In the genomic region with DNA sequence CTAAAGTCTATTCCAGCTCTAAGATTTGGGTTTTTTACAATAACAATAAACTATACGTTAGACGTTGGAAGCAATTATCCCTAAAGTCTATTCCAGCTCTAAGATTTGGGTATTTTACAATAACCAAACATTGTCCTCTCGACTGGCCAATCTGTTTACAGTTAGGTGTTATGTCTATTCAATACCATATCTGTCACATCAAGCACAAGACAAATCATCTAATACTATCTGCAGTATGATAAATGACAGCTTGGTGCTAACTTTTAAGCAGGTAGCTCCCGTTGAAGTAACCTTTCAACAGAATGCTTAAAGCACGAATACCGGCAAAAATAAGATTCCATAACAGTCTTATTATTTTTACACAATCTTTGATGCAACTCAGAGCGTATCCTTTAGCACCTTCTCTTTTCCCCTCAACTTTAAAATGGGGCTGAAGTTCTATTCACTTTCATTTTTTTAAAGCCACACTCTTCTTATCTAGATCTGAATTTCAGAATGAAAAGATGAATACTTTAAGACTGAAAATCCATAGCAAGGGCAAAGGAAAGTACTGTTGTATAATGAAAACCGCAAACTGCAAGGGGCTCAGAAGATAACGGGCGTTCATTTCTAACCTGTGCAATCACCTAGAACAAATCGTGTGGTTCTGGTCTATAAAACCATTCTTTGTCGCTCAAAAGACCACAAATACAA, we compare ENCODE assay signal across 8 cellular contexts. TPM values are rescaled to one million over a fixed set of nuclear protein-coding genes. Genes with fewer than 3 reads are reported as not detected.
A peak's percentile ranks its signal among the peaks of the same experiment; 100 is the strongest.
DNase-seq lines count a peak whose midpoint lies in the region; ATAC-seq and TF ChIP-seq lines count a peak whose summit lies in the region.

No MANE protein-coding gene starts in this region.

- WGBS in iPS DF 6.9 (ENCODE audit: insufficient coverage, insufficient read length), result no CpG with 5 or more reads among the region's 12 CpGs

- H3K27me3 ChIP-seq in iPS DF 6.9 (ENCODE audit: control insufficient read depth, insufficient read depth, low read length) (no peaks in the 10 kb centered on the region), subcutaneous abdominal adipose tissue (ENCODE audit: control insufficient read depth in 5 of 5, insufficient read depth in 4 of 5, low read length in 5 of 5) (no peaks in the 10 kb centered on the region)

- H3K36me3 ChIP-seq in iPS DF 6.9 (ENCODE audit: control insufficient read depth, insufficient read depth, low read length) (no peaks in the 10 kb centered on the region), subcutaneous abdominal adipose tissue (ENCODE audit: control insufficient read depth in 5 of 5, insufficient read depth in 5 of 5, low read length in 5 of 5) (no peaks in the 10 kb centered on the region)

- H3K4me1 ChIP-seq in iPS DF 6.9 (ENCODE audit: control insufficient read depth, insufficient read depth, low read length), result no peaks in the 10 kb centered on the region
- peaks cover 0 to 39% (median 26%) of the 10 kb centered on the region in 5 donors for H3K4me1 ChIP-seq in subcutaneous abdominal adipose tissue (ENCODE audit: control insufficient read depth in 5 of 5, insufficient read depth in 5 of 5, low read length in 5 of 5)

- POLR2A ChIA-PET in activated CD4-positive, alpha-beta T cell treated with anti-CD3 and anti-CD28 coated beads, Interleukin-2, amount 10 ng/mL, durations not matched to agents 7 days and 5 days (lab: Charles Lee), result interaction anchor here (0.6 to 1.3 kb wide), 3 partner anchors 39 to 98 kb away, joined by 3 to 4 read pairs (median 3); partner anchors contain the start of gene PURB
- POLR2A ChIA-PET in activated B cell treated with CpG ODN at 0.5 μM for 24 hours (lab: Charles Lee), result interaction anchor here (0.7 to 4.8 kb wide), 31 partner anchors 10 to 646 kb away, joined by 3 to 44 read pairs (median 5); partner anchors contain the start of genes CCM2, DDX56, NUDCD3 and OGDH

- CTCF ChIA-PET in activated CD4-positive, alpha-beta T cell treated with anti-CD3 and anti-CD28 coated beads, Interleukin-2, amount 10 ng/mL, durations not matched to agents 7 days and 5 days (lab: Charles Lee), result interaction anchor here (0.6 to 4.1 kb wide), 29 partner anchors 8 to 277 kb away, joined by 3 to 14 read pairs (median 4); partner anchors contain the start of genes DDX56, PURB and TBRG4
- CTCF ChIA-PET in activated B cell treated with CpG ODN at 0.5 μM for 24 hours (lab: Charles Lee), result interaction anchor here (0.6 to 2.6 kb wide), 19 partner anchors 10 to 289 kb away, joined by 3 to 17 read pairs (median 4); partner anchors contain the start of gene OGDH

- ATAC-seq in activated B cell treated with CpG ODN at 0.5 μM for 24 hours (ENCODE audit: low read depth), result no peak
- ATAC-seq in HG02678 (IDR thresholded peaks at IDR 0.05; ENCODE audit: unreplicated experiment), result no peak

- peak overlapping the region; percentile 83 to 95 (median 85) for H3K9ac ChIP-seq in subcutaneous abdominal adipose tissue (ENCODE audit: low read length in 5 of 5)

- H3K9me3 Mint-ChIP-seq in activated CD4-positive, alpha-beta T cell treated with anti-CD3 and anti-CD28 coated beads, Interleukin-2, amount 10 ng/mL, durations not matched to agents 7 days and 5 days, result no peaks in the 10 kb centered on the region
- H3K9me3 Mint-ChIP-seq in activated B cell treated with CpG ODN at 0.5 μM for 24 hours, result no peaks in the 10 kb centered on the region

- DNase-seq in activated CD4-positive, alpha-beta T cell treated with anti-CD3 and anti-CD28 coated beads, Interleukin-2, amount 10 ng/mL, durations not matched to agents 7 days and 5 days, result no peak
- DNase-seq in activated CD4-positive, alpha-beta T cell treated with anti-CD3 and anti-CD28 coated beads, Interleukin-2, amount 50 U/mL, for 4 hours, result no peak
- DNase-seq in activated B cell treated with CpG ODN at 0.5 μM for 24 hours (no peak), iPS DF 6.9 (ENCODE audit: low read depth, low spot score) (no peak), mucosa of gallbladder (ENCODE audit: low spot score) (no peak), NCI-H2196 (lab: John Stamatoyannopoulos, UW; ENCODE audit: unreplicated experiment) (no peak)

- H3K4me1 Mint-ChIP-seq in activated CD4-positive, alpha-beta T cell treated with anti-CD3 and anti-CD28 coated beads, Interleukin-2, amount 10 ng/mL, durations not matched to agents 7 days and 5 days, result peaks cover 43% of the 10 kb centered on the region
- H3K4me1 Mint-ChIP-seq in activated B cell treated with CpG ODN at 0.5 μM for 24 hours, result peaks cover 33% of the 10 kb centered on the region

- no peak for TF ChIP-seq CTCF in activated B cell treated with CpG ODN at 0.5 μM for 24 hours (IDR thresholded peaks at IDR 0.05)

- H3K36me3 Mint-ChIP-seq in activated CD4-positive, alpha-beta T cell treated with anti-CD3 and anti-CD28 coated beads, Interleukin-2, amount 10 ng/mL, durations not matched to agents 7 days and 5 days (ENCODE audit: low read depth), result peaks cover 28% of the 10 kb centered on the region
- H3K36me3 Mint-ChIP-seq in activated B cell treated with CpG ODN at 0.5 μM for 24 hours (ENCODE audit: low read depth), result peaks cover 22% of the 10 kb centered on the region

- H3K4me3 ChIP-seq in iPS DF 6.9 (ENCODE audit: low read length) (peak overlapping the region; percentile 97; the same call in 1 of the 2 replicates), subcutaneous abdominal adipose tissue (ENCODE audit: low read depth in 1 of 5, low read length in 5 of 5) (peak overlapping the region; percentile 75 to 93 (median 77))

- intact Hi-C loops in activated B cell treated with CpG ODN at 0.5 μM for 24 hours (cut with micrococcal nuclease), result loop anchor here (1.0 to 5.0 kb wide), 5 partner anchors 145 to 1265 kb away; partner anchors contain the start of genes POLD2 and STK17A

- peak overlapping the region; percentile 91 for H3K4me3 Mint-ChIP-seq in activated CD4-positive, alpha-beta T cell treated with anti-CD3 and anti-CD28 coated beads, Interleukin-2, amount 10 ng/mL, durations not matched to agents 7 days and 5 days
- peak overlapping the region; percentile 96 for H3K4me3 Mint-ChIP-seq in activated B cell treated with CpG ODN at 0.5 μM for 24 hours

- peak overlapping the region; percentile 99 for H3K27ac Mint-ChIP-seq in activated CD4-positive, alpha-beta T cell treated with anti-CD3 and anti-CD28 coated beads, Interleukin-2, amount 10 ng/mL, durations not matched to agents 7 days and 5 days
- H3K27ac Mint-ChIP-seq in activated B cell treated with CpG ODN at 0.5 μM for 24 hours, result peak overlapping the region; percentile 97

- H3K27ac ChIP-seq in iPS DF 6.9 (ENCODE audit: low read length), result no peak overlapping the region
- peak overlapping the region; percentile 94 for H3K27ac ChIP-seq in subcutaneous abdominal adipose tissue (ENCODE audit: low read depth, low read length)

- H3K9me3 ChIP-seq in iPS DF 6.9 (ENCODE audit: control insufficient read depth, insufficient read depth, low read length) (no peaks in the 10 kb centered on the region), subcutaneous abdominal adipose tissue (ENCODE audit: control insufficient read depth in 5 of 5, low read length in 5 of 5) (no peaks in the 10 kb centered on the region)

- H3K27me3 Mint-ChIP-seq in activated CD4-positive, alpha-beta T cell treated with anti-CD3 and anti-CD28 coated beads, Interleukin-2, amount 10 ng/mL, durations not matched to agents 7 days and 5 days, result no peaks in the 10 kb centered on the region
- no peaks in the 10 kb centered on the region for H3K27me3 Mint-ChIP-seq in activated B cell treated with CpG ODN at 0.5 μM for 24 hours

RNA-seq across cellular contexts. Expression of gene H2AZ2, which starts 0.9 kb away (rescaled TPM):
- total RNA-seq in activated CD4-positive, alpha-beta T cell treated with anti-CD3 and anti-CD28 coated beads, Interleukin-2, amount 10 ng/mL, durations not matched to agents 7 days and 5 days, result 100 to 1,000 TPM; 327 to 404 TPM
- 111 and 115 TPM in 2 replicates for total RNA-seq in activated B cell treated with CpG ODN at 0.5 μM for 24 hours
- 157 TPM for total RNA-seq in mucosa of gallbladder

RNA-seq across cellular contexts. Expression of gene PURB, which starts 38.4 kb away (rescaled TPM):
- total RNA-seq in activated CD4-positive, alpha-beta T cell treated with anti-CD3 and anti-CD28 coated beads, Interleukin-2, amount 10 ng/mL, durations not matched to agents 7 days and 5 days, result 10 to 100 TPM; 22.9 to 24.1 TPM
- total RNA-seq in activated B cell treated with CpG ODN at 0.5 μM for 24 hours (21.3 and 23.8 TPM in 2 replicates), mucosa of gallbladder (21.9 TPM)

RNA-seq across cellular contexts. Expression of gene PPIA, which starts 50.5 kb away (rescaled TPM):
- total RNA-seq in activated CD4-positive, alpha-beta T cell treated with anti-CD3 and anti-CD28 coated beads, Interleukin-2, amount 10 ng/mL, durations not matched to agents 7 days and 5 days, result 1,000 to 10,000 TPM; 1,993 to 2,183 TPM
- total RNA-seq in activated B cell treated with CpG ODN at 0.5 μM for 24 hours (1,411 and 1,534 TPM in 2 replicates), mucosa of gallbladder (923 TPM)
